ENCODE assay signal across 21 cellular contexts in the genomic region with DNA sequence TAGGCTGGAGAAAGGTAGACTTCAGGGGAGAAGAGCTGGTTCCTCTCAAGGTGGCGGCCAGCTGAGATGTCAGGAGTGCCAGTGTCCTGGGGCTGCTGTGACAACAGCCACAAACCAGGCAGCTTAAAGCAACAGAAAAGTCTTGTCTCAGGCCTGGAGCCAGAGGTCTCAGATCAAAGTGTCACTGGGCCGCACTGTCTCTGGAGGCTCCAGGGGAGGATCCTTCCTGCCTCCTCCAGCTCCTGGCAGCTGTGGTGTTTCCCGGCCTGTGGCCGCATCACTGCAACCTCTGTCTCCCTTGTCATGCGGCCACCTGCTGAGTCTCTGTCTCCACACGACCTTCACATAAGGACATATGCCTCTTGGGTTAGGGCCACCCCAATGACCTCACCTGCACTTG. TPM values are rescaled to one million over a fixed set of nuclear protein-coding genes. Genes with fewer than 3 reads are reported as not detected.
DNase-seq lines count a peak whose midpoint lies in the region; ATAC-seq and TF ChIP-seq lines count a peak whose summit lies in the region.
"Had no signal": no experiment of that assay in that cellular context is flagged by ENCODE, and none has a peak within 500 bp of the region (broad histone marks: within the 10 kb centered on the region; RNA-seq: fewer than 3 reads in every experiment).

No MANE protein-coding gene starts in this region.

- no peaks in the 10 kb centered on the region for H3F3A ChIP-seq in neural progenitor cell (ENCODE audit: low read depth)

- TF ChIP-seq CTCF in right lobe of liver (IDR thresholded peaks at IDR 0.05) (no peak), GM10266 (IDR thresholded peaks at IDR 0.05; ENCODE audit: control insufficient read depth, insufficient read depth, low read depth, missing control alignments) (no peak), neural progenitor cell (IDR thresholded peaks at IDR 0.05) (no peak)

- H2AFZ ChIP-seq in neural progenitor cell (replicated peaks): no peak overlapping the region
- H2AFZ ChIP-seq: PC-9 had no signal

- ATAC-seq in right lobe of liver: no peak
- ATAC-seq: HCT116 had no signal

- peaks cover 7% of the 10 kb centered on the region for H3K27me3 Mint-ChIP-seq in neural progenitor cell (ENCODE audit: insufficient read depth, low read depth)

- H3K36me3 ChIP-seq in BLaER1 (no peaks in the 10 kb centered on the region), right lobe of liver (no peaks in the 10 kb centered on the region), neural progenitor cell (no peaks in the 10 kb centered on the region)
- H3K36me3 ChIP-seq in effector memory CD4-positive, alpha-beta T cell (ENCODE audit: control insufficient read depth, insufficient read depth, low read length): no peaks in the 10 kb centered on the region
- H3K36me3 ChIP-seq: SJCRH30 had no signal

- H3K4me1 ChIP-seq in BLaER1 (peaks cover 59% of the 10 kb centered on the region), right lobe of liver (no peaks in the 10 kb centered on the region), neural progenitor cell (no peaks in the 10 kb centered on the region)
- no peaks in the 10 kb centered on the region for H3K4me1 ChIP-seq in effector memory CD4-positive, alpha-beta T cell (ENCODE audit: control insufficient read depth, insufficient read depth, low read length, poor library complexity, severe bottlenecking)

- no peaks in the 10 kb centered on the region for H3K79me2 ChIP-seq in neural progenitor cell (ENCODE audit: low read depth)

- no peaks in the 10 kb centered on the region for H3K9me3 ChIP-seq in BLaER1
- peaks cover 0 to 5% (median 0%) of the 10 kb centered on the region in 4 donors for H3K9me3 ChIP-seq in right lobe of liver
- H3K9me3 ChIP-seq in effector memory CD4-positive, alpha-beta T cell (ENCODE audit: control insufficient read depth, low read length): no peaks in the 10 kb centered on the region
- H3K9me3 ChIP-seq in neural progenitor cell (ENCODE audit: low read depth): no peaks in the 10 kb centered on the region

- H3K9ac ChIP-seq in BLaER1: peak overlapping the region; percentile 15
- H3K9ac ChIP-seq in neural progenitor cell: no peak overlapping the region
- H3K9ac ChIP-seq: KMS-11 had no signal

- H3K4me2 ChIP-seq in BLaER1 (peak overlapping the region; percentile 77), neural progenitor cell (no peak overlapping the region)
- H3K4me2 ChIP-seq: KMS-11 had no signal

- no peaks in the 10 kb centered on the region for H4K20me1 ChIP-seq in BLaER1
- H4K20me1 ChIP-seq in neural progenitor cell (ENCODE audit: low read depth): no peaks in the 10 kb centered on the region

- peak overlapping the region; percentile 48 for H3K27ac ChIP-seq in BLaER1
- no peak overlapping the region for H3K27ac ChIP-seq in right lobe of liver
- H3K27ac ChIP-seq in effector memory CD4-positive, alpha-beta T cell (ENCODE audit: insufficient read depth, low read length, poor library complexity, severe bottlenecking): no peak overlapping the region
- H3K27ac ChIP-seq in neural progenitor cell: no peak overlapping the region
- H3K27ac ChIP-seq: KMS-11, PC-9, SJCRH30 had no signal

- H3K9me3 Mint-ChIP-seq in neural progenitor cell: peaks cover 6% of the 10 kb centered on the region
- H3K9me3 Mint-ChIP-seq: T-helper 1 cell treated with Interleukin-12 subunit alpha and Interleukin-12 subunit beta and Interleukin-4 antibody, amounts not matched to agents 30 μg/mL and 1 μg/mL, for 36 hours had no signal

- DNase-seq in COLO668 (lab: John Stamatoyannopoulos, UW; ENCODE audit: unreplicated experiment) (peak; percentile 78), NCI-H69 (lab: John Stamatoyannopoulos, UW) (peak; percentile 47), right lobe of liver (peak in 2 of 3 donors; percentile 5 to 30), GM10266 (ENCODE audit: extremely low spot score) (no peak), neural progenitor cell (ENCODE audit: low spot score) (no peak), NCI-H345 (lab: John Stamatoyannopoulos, UW) (no peak)
- DNase-seq in effector memory CD4-positive, alpha-beta T cell: no peak
- DNase-seq: C1 segment of cervical spinal cord, NCI-H1417, NCI-H1930, NCI-H2171, NCI-H446, NCI-H82, PC-9, SJCRH30 had no signal

- TF ChIP-seq POLR2A in right lobe of liver (IDR thresholded peaks at IDR 0.05): no peak

- H3K27me3 ChIP-seq in BLaER1 (no peaks in the 10 kb centered on the region), right lobe of liver (no peaks in the 10 kb centered on the region), neural progenitor cell (no peaks in the 10 kb centered on the region)
- H3K27me3 ChIP-seq in effector memory CD4-positive, alpha-beta T cell (replicated peaks; ENCODE audit: control insufficient read depth, insufficient read depth, low read length, poor library complexity, severe bottlenecking): no peaks in the 10 kb centered on the region
- H3K27me3 ChIP-seq: SJCRH30 had no signal

- no peaks in the 10 kb centered on the region for H3K36me3 Mint-ChIP-seq in neural progenitor cell

- 60% methylated on average over 3 of the region's 6 CpGs for WGBS in right lobe of liver (ENCODE audit: insufficient coverage, low coverage, low lambda C conversion rate, missing lambda C conversion rate)

- peaks cover 11% of the 10 kb centered on the region for H3K4me1 Mint-ChIP-seq in neural progenitor cell

- no peak overlapping the region for H3K27ac Mint-ChIP-seq in neural progenitor cell
- H3K27ac Mint-ChIP-seq: T-helper 1 cell treated with Interleukin-12 subunit alpha and Interleukin-12 subunit beta and Interleukin-4 antibody, amounts not matched to agents 30 μg/mL and 1 μg/mL, for 36 hours had no signal

- intact Hi-C loops in right lobe of liver (cut with DNase I): no loop called here

- H3K4me3 ChIP-seq in BLaER1: no peak overlapping the region
- no peak overlapping the region for H3K4me3 ChIP-seq in right lobe of liver
- H3K4me3 ChIP-seq in effector memory CD4-positive, alpha-beta T cell (ENCODE audit: insufficient read depth, low read depth, low read length, poor library complexity, severe bottlenecking): no peak overlapping the region
- H3K4me3 ChIP-seq in neural progenitor cell: no peak overlapping the region
- H3K4me3 ChIP-seq: PC-9, SJCRH30 had no signal

- no peak overlapping the region for H3K4me3 Mint-ChIP-seq in neural progenitor cell
- H3K4me3 Mint-ChIP-seq: T-helper 1 cell treated with Interleukin-12 subunit alpha and Interleukin-12 subunit beta and Interleukin-4 antibody, amounts not matched to agents 30 μg/mL and 1 μg/mL, for 36 hours had no signal

RNA-seq across cellular contexts. Expression of a gene that starts 24.4 kb away (rescaled TPM):
- not detected for total RNA-seq in right lobe of liver
- not detected in 2 replicates for total RNA-seq in neural progenitor cell (ENCODE audit: low replicate concordance)
- total RNA-seq: M059J, PC-9, SJCRH30 had no signal

RNA-seq across cellular contexts. Expression of a gene that starts 38.8 kb away (rescaled TPM):
- total RNA-seq in right lobe of liver (not detected), neural progenitor cell (ENCODE audit: low replicate concordance) (not detected in 2 replicates)
- total RNA-seq: A673, M059J, PC-9, SJCRH30 had no signal

RNA-seq across cellular contexts. Expression of a gene that starts 53.9 kb away (rescaled TPM):
- total RNA-seq in right lobe of liver (not detected), neural progenitor cell (ENCODE audit: low replicate concordance) (not detected in 2 replicates)
- total RNA-seq: M059J, PC-9, SJCRH30 had no signal

Comparison
In these comparisons a context has a peak if more than half of its experiments do, and no peak if none do; other contexts are left out.
1. DNase-seq: peak in COLO668 (single experiment), NCI-H69 (single experiment) and right lobe of liver (2 of 3); none in effector memory CD4-positive, alpha-beta T cell (0 of 3), GM10266 (single experiment), neural progenitor cell (single experiment) and NCI-H345 (single experiment).